20 cellular contexts compared by ENCODE assay signal in the genomic region with DNA sequence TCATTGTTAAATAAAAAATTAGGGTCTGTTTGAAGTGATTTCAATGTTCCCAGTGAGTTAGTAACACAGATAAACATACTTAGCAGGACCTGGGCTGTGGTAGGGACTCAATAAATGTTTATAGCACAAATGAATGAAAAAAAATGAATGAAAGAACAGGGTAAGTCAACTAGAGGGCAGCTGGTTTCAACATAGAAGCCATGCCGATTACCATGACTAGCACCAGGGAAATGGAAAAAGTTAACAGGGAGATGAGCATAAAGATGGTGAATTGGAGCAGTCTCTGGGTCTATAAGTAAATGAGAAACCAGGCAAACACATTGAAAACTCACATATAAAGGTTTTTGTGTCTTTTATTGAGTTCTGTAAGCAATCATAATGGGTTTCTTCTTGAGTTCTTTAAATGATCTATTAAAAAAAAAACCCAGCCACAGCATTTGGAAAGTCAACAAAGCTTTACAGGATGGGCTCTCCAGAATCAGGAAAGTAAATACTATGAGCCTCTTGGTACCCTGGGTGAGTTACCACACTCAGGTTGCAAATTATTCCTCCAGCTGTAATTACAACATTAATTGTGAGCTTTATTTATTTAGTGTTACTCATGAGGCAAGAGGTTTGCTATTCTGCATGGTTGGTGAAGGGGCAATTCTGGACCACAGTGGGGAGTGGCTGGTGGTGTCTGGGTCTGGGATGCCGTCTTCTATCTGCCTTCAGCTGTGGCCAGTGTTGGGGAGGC. TPM values are rescaled to one million over a fixed set of nuclear protein-coding genes. Genes with fewer than 3 reads are reported as not detected.
A peak's percentile ranks its signal among the peaks of the same experiment; 100 is the strongest.
DNase-seq lines count a peak whose midpoint lies in the region; ATAC-seq and TF ChIP-seq lines count a peak whose summit lies in the region.
"Had no signal": no experiment of that assay in that cellular context is flagged by ENCODE, and none has a peak within 500 bp of the region (broad histone marks: within the 10 kb centered on the region; RNA-seq: fewer than 3 reads in every experiment).

No MANE protein-coding gene starts in this region.

- H3K4me3 ChIP-seq in lung (no peak overlapping the region), foreskin fibroblast (ENCODE audit: low read depth in 1 of 2, low read length in 2 of 2) (no peak overlapping the region)
- H3K4me3 ChIP-seq: psoas muscle, testis had no signal

- no peak for TF ChIP-seq CTCF in lung (IDR thresholded peaks at IDR 0.05; ENCODE audit: control extremely low read depth, extremely low read depth)
- TF ChIP-seq CTCF in foreskin fibroblast (IDR thresholded peaks at IDR 0.05; ENCODE audit: low read depth, low read length): no peak

- WGBS in lung, 2 donors: 63 to 68% methylated on average over 2 of the region's 2 CpGs

- H3K27me3 ChIP-seq in lung (ENCODE audit: control insufficient read depth, insufficient read depth): no peaks in the 10 kb centered on the region
- H3K27me3 ChIP-seq: testis had no signal

- DNase-seq in Daoy (ENCODE audit: low read depth) (peak; percentile 6), NCI-H2029 (lab: John Stamatoyannopoulos, UW) (peak; percentile 90), NCI-H748 (lab: John Stamatoyannopoulos, UW; ENCODE audit: unreplicated experiment) (peak; percentile 98), lung (ENCODE audit: low spot score) (no peak), COLO829 (ENCODE audit: low spot score) (no peak), foreskin fibroblast (no peak)
- DNase-seq: activated effector memory CD4-positive, alpha-beta T cell treated with anti-CD3 and anti-CD28 coated beads, Interleukin-2, amount 50 U/mL, for 16 hours; amygdala; effector CD4-positive, alpha-beta T cell; GOT3; immature natural killer cell; mesendoderm; nephron progenitor cell; psoas muscle; SIG-M5; T-helper 2 cell; testis had no signal

- no peaks in the 10 kb centered on the region for H3K36me3 ChIP-seq in lung (ENCODE audit: control insufficient read depth in 2 of 2, insufficient read depth in 2 of 2, low read length in 2 of 2)

- no peak overlapping the region for H3K27ac ChIP-seq in lung (ENCODE audit: low read depth in 1 of 2, low read length in 1 of 2)
- H3K27ac ChIP-seq: psoas muscle, testis had no signal

- H3K4me1 ChIP-seq in lung (ENCODE audit: control insufficient read depth in 2 of 2, insufficient read depth in 2 of 2, low read length in 2 of 2): no peaks in the 10 kb centered on the region
- H3K4me1 ChIP-seq: psoas muscle, testis had no signal

- ATAC-seq in lung (ENCODE audit: insufficient read depth, low FRiP score): peak; percentile 88
- ATAC-seq in GM18868 (IDR thresholded peaks at IDR 0.05; ENCODE audit: unreplicated experiment): no peak
- ATAC-seq in HG02970 (IDR thresholded peaks at IDR 0.05; ENCODE audit: low FRiP score, unreplicated experiment): no peak
- ATAC-seq: activated CD4-positive, CD25-positive, alpha-beta regulatory T cell treated with anti-CD3 and anti-CD28 coated beads, Interleukin-2, amount 50 U/mL, for 24 hours; psoas muscle had no signal

- no peaks in the 10 kb centered on the region for H3K9me3 ChIP-seq in lung (ENCODE audit: control insufficient read depth in 2 of 2, insufficient read depth in 1 of 2, low read length in 1 of 2)
- H3K9me3 ChIP-seq: psoas muscle, testis had no signal

RNA-seq across cellular contexts. Expression of a gene that starts 46.1 kb away (rescaled TPM):
- total RNA-seq in Daoy (2014; rRNA removed; shearing (Covaris generic)): 73.8 and 77.8 TPM in 2 replicates
- total RNA-seq in lung: 100 to 1,000 TPM; 114 to 116 TPM
- 10 to 100 TPM; 32.9 to 95.9 TPM for polyA plus RNA-seq in lung

Comparison
In these comparisons a context has a peak if more than half of its experiments do, and no peak if none do; other contexts are left out.
1. DNase-seq: peak in Daoy (single experiment), NCI-H2029 (single experiment) and NCI-H748 (single experiment); none in lung (single experiment), COLO829 (single experiment) and foreskin fibroblast (0 of 2).